20 cellular contexts compared by ENCODE assay signal in the genomic region with DNA sequence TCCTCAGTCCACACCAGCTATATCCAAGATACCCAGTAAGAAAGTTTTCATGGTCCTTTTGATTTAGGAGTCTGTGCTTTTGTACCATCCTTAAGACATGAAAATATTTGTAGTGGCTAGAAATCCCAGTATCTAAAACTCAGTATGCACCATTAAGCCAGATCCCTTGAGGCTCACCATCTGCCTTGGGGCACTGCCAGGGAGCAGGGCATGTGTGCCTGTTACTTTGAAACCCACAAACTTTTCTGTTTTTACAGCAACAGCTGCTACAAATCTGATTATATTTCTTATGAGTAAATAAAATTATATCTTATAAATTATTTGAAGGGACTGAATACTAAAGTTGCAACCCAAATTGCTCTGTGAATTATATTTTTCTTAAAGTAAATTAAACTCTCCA.
"Had no signal": no experiment of that assay in that cellular context is flagged by ENCODE, and none has a peak within 500 bp of the region (broad histone marks: within the 10 kb centered on the region; RNA-seq: fewer than 3 reads in every experiment).

No MANE protein-coding gene starts in this region.

- H3K36me3 ChIP-seq: colonic mucosa, left lung, neural progenitor cell, spleen, thoracic aorta, vagina had no signal

- H3K4me3 ChIP-seq: colonic mucosa, dorsolateral prefrontal cortex, left lung, neural progenitor cell, spleen, thoracic aorta, vagina had no signal

- H3K9me3 ChIP-seq: colonic mucosa, left lung, spleen, thoracic aorta, vagina had no signal

- DNase-seq: activated CD4-positive, alpha-beta memory T cell treated with anti-CD3 and anti-CD28 coated beads, Interleukin-2, amount 10 ng/mL, durations not matched to agents 7 days and 5 days; activated CD4-positive, alpha-beta T cell treated with anti-CD3 and anti-CD28 coated beads, Interleukin-2, amount 10 ng/mL, durations not matched to agents 24 days and 14 days; activated effector memory CD4-positive, alpha-beta T cell treated with anti-CD3 and anti-CD28 coated beads, Interleukin-2, amount 50 U/mL, for 16 hours; activated naive CD4-positive, alpha-beta T cell treated with anti-CD3 and anti-CD28 coated beads, Interleukin-2, amount 10 ng/mL, durations not matched to agents 7 days and 5 days; activated T-cell treated with anti-CD3 and anti-CD28 coated beads for 4 hours; amygdala; colonic mucosa; dorsolateral prefrontal cortex; effector memory CD8-positive, alpha-beta T cell; foreskin melanocyte; hippocampal formation; kidney glomerular epithelial cell; left lung; naive thymus-derived CD8-positive, alpha-beta T cell; spleen; stimulated activated CD4-positive, alpha-beta T cell treated with anti-CD3 and anti-CD28 coated beads, Interleukin-4, amount 100 ng/mL, for 1 hour; stimulated activated naive CD4-positive, alpha-beta T cell treated with Interleukin-2 at 50 U/mL for 16 hours had no signal

- H3K4me1 ChIP-seq: colonic mucosa, left lung, spleen, vagina had no signal

- H3K27me3 ChIP-seq: colonic mucosa, dorsolateral prefrontal cortex, left lung, neural progenitor cell, spleen, vagina had no signal
